In the genomic region with DNA sequence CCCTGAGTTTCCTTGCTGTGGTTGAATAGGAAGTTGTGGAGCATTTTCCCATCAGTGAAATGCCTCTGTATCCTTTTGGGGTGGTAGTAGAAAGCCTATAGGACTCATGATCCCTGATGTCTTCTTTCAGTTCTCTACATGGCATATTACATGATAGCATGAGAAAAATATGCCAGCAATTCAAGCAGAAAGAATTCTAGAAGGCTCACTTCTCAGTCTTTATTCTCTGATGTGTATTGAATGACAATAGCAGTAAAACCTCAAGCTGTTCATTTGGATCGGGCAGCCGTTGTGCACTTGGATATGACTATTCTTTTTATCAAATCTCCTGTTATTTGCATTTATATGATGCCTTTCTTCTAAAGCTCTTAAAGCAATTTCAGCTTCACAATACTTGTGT, we compare ENCODE assay signal across 16 cellular contexts.
DNase-seq lines count a peak whose midpoint lies in the region; ATAC-seq and TF ChIP-seq lines count a peak whose summit lies in the region.
"Had no signal": no experiment of that assay in that cellular context is flagged by ENCODE, and none has a peak within 500 bp of the region (broad histone marks: within the 10 kb centered on the region; RNA-seq: fewer than 3 reads in every experiment).

No MANE protein-coding gene starts in this region.

- no peaks in the 10 kb centered on the region for H3K9me3 ChIP-seq in neural cell (ENCODE audit: low read length)
- H3K9me3 ChIP-seq: BE2C had no signal

- H3K27me3 ChIP-seq in neural cell (ENCODE audit: insufficient read depth, low read depth, low read length) = no peaks in the 10 kb centered on the region
- H3K27me3 ChIP-seq: BE2C had no signal

- no peak overlapping the region for H3K4me3 Mint-ChIP-seq in stimulated activated naive CD8-positive, alpha-beta T cell treated with anti-CD3 and anti-CD28 coated beads, Interleukin-15, Interleukin-2, amounts not matched to agents 100 ng/mL and 50 ng/mL, for 24 hours
- peak overlapping the region in 1 of 5 experiments; percentile 34 for H3K4me3 Mint-ChIP-seq in brain
- no peak overlapping the region for H3K4me3 Mint-ChIP-seq in glutamatergic neuron (ENCODE audit: unreplicated experiment)
- H3K4me3 Mint-ChIP-seq: CD4-positive, CD25-positive, alpha-beta regulatory T cell had no signal

- H3K27ac ChIP-seq in neural cell (ENCODE audit: low read length) = peak overlapping the region; percentile 17
- H3K27ac ChIP-seq: GM23248 had no signal

- no peak overlapping the region for H2AFZ ChIP-seq in neural cell (ENCODE audit: low read depth, low read length)
- H2AFZ ChIP-seq: GM23248 had no signal

- no peaks in the 10 kb centered on the region for H3K79me2 ChIP-seq in neural cell (replicated peaks; ENCODE audit: insufficient read depth, low read length)

- no peaks in the 10 kb centered on the region for H3K9me2 ChIP-seq in neural cell (ENCODE audit: insufficient read depth, low read length)

- TF ChIP-seq EP300 in neural cell (conservative IDR thresholded peaks at IDR 0.05; ENCODE audit: poor library complexity, severe bottlenecking) = peak; percentile 18

- no peaks in the 10 kb centered on the region for H3K36me3 Mint-ChIP-seq in stimulated activated naive CD8-positive, alpha-beta T cell treated with anti-CD3 and anti-CD28 coated beads, Interleukin-15, Interleukin-2, amounts not matched to agents 100 ng/mL and 50 ng/mL, for 24 hours (ENCODE audit: low read depth)
- H3K36me3 Mint-ChIP-seq in brain (no peaks in the 10 kb centered on the region), glutamatergic neuron (ENCODE audit: unreplicated experiment) (no peaks in the 10 kb centered on the region)
- H3K36me3 Mint-ChIP-seq: CD4-positive, CD25-positive, alpha-beta regulatory T cell had no signal

- no peak for ATAC-seq in stimulated activated naive CD8-positive, alpha-beta T cell treated with anti-CD3 and anti-CD28 coated beads, Interleukin-15, Interleukin-2, amounts not matched to agents 100 U/mL and 50 U/mL, for 24 hours
- no peak for ATAC-seq in GM18498 (IDR thresholded peaks at IDR 0.05; ENCODE audit: unreplicated experiment)
- ATAC-seq in HG02852 (IDR thresholded peaks at IDR 0.05; ENCODE audit: unreplicated experiment) = no peak
- ATAC-seq: K562 had no signal

- H3K4me3 ChIP-seq in neural cell (ENCODE audit: low read length) = no peak overlapping the region
- H3K4me3 ChIP-seq: GM23248, K562 had no signal

- peaks cover 65% of the 10 kb centered on the region for H3K4me1 Mint-ChIP-seq in stimulated activated naive CD8-positive, alpha-beta T cell treated with anti-CD3 and anti-CD28 coated beads, Interleukin-15, Interleukin-2, amounts not matched to agents 100 ng/mL and 50 ng/mL, for 24 hours (ENCODE audit: low read depth)
- H3K4me1 Mint-ChIP-seq in brain (peaks cover 37% of the 10 kb centered on the region), glutamatergic neuron (ENCODE audit: low read depth, unreplicated experiment) (no peaks in the 10 kb centered on the region)

- no peak overlapping the region for H3K9ac ChIP-seq in neural cell (ENCODE audit: low read length)
- H3K9ac ChIP-seq: GM23248 had no signal

- H3K36me3 ChIP-seq in neural cell (ENCODE audit: insufficient read depth, low read length) = no peaks in the 10 kb centered on the region
- H3K36me3 ChIP-seq: BE2C had no signal

- no peaks in the 10 kb centered on the region for H3K9me3 Mint-ChIP-seq in stimulated activated naive CD8-positive, alpha-beta T cell treated with anti-CD3 and anti-CD28 coated beads, Interleukin-15, Interleukin-2, amounts not matched to agents 100 ng/mL and 50 ng/mL, for 24 hours
- H3K9me3 Mint-ChIP-seq in brain (peaks cover 0 to 2% (median 0%) of the 10 kb centered on the region in 5 experiments), glutamatergic neuron (ENCODE audit: unreplicated experiment) (no peaks in the 10 kb centered on the region)

- no peak for TF ChIP-seq RAD21 in neural cell (conservative IDR thresholded peaks at IDR 0.05)

- H3F3A ChIP-seq in neural cell (ENCODE audit: insufficient read depth, low read length, poor library complexity, severe bottlenecking) = no peaks in the 10 kb centered on the region

- no peak overlapping the region for H3K4me2 ChIP-seq in neural cell (ENCODE audit: low read length)

- peak overlapping the region; percentile 83 for H3K27ac Mint-ChIP-seq in stimulated activated naive CD8-positive, alpha-beta T cell treated with anti-CD3 and anti-CD28 coated beads, Interleukin-15, Interleukin-2, amounts not matched to agents 100 ng/mL and 50 ng/mL, for 24 hours
- H3K27ac Mint-ChIP-seq in brain (peak overlapping the region in 3 of 5 experiments; percentile 32 to 79 (median 64)), glutamatergic neuron (ENCODE audit: unreplicated experiment) (no peak overlapping the region)

- TF ChIP-seq CTCF in brain (conservative IDR thresholded peaks at IDR 0.05) (no peak), neural cell (IDR thresholded peaks at IDR 0.05; ENCODE audit: poor library complexity, severe bottlenecking) (no peak), glutamatergic neuron (IDR thresholded peaks at IDR 0.05; ENCODE audit: partially characterized antibody, unreplicated experiment) (no peak)

- no peak for DNase-seq in stimulated activated naive CD8-positive, alpha-beta T cell treated with anti-CD3 and anti-CD28 coated beads, Interleukin-15, Interleukin-2, amounts not matched to agents 100 U/mL and 50 U/mL, for 24 hours
- no peak for DNase-seq in glutamatergic neuron
- DNase-seq: BE2C; CD4-positive, CD25-positive, alpha-beta regulatory T cell; COR-L47; DMS 273 treated with DMSO at 0.1 percent for 48 hours; GM23248; NCI-H1694 treated with DMSO at 0.1 percent for 48 hours; NK-92 treated with Interleukin-12 subunit alpha and Interleukin-12 subunit beta, amount 100 ng/mL, for 24 hours; Right ventricle myocardium superior had no signal

- H3K27me3 Mint-ChIP-seq in stimulated activated naive CD8-positive, alpha-beta T cell treated with anti-CD3 and anti-CD28 coated beads, Interleukin-15, Interleukin-2, amounts not matched to agents 100 ng/mL and 50 ng/mL, for 24 hours = no peaks in the 10 kb centered on the region
- H3K27me3 Mint-ChIP-seq in brain (peaks cover 3% of the 10 kb centered on the region), glutamatergic neuron (ENCODE audit: unreplicated experiment) (no peaks in the 10 kb centered on the region)
- H3K27me3 Mint-ChIP-seq: CD4-positive, CD25-positive, alpha-beta regulatory T cell had no signal

- H4K20me1 ChIP-seq in neural cell (ENCODE audit: insufficient read depth) = no peaks in the 10 kb centered on the region

TF ChIP-seq in neural cell, 6 proteins besides CTCF, POLR2A, EP300 and RAD21:
- TF ChIP-seq POLR2AphosphoS5 (IDR thresholded peaks at IDR 0.05) = no peak
- TF ChIP-seq SMC3 (conservative IDR thresholded peaks at IDR 0.05; ENCODE audit: poor library complexity) = no peak
- no peak for TF ChIP-seq TAF1 (IDR thresholded peaks at IDR 0.05; ENCODE audit: low read depth)
- no peak for TF ChIP-seq MXI1 (conservative IDR thresholded peaks at IDR 0.05; ENCODE audit: poor library complexity, severe bottlenecking)
- TF ChIP-seq REST (IDR thresholded peaks at IDR 0.05; ENCODE audit: borderline replicate concordance) = no peak
- TF ChIP-seq EZH2 (IDR thresholded peaks at IDR 0.05; ENCODE audit: borderline replicate concordance, insufficient read depth, low read length, poor library complexity, severe bottlenecking) = no peak
